ENCODE assay signal across 8 cellular contexts in the genomic region with DNA sequence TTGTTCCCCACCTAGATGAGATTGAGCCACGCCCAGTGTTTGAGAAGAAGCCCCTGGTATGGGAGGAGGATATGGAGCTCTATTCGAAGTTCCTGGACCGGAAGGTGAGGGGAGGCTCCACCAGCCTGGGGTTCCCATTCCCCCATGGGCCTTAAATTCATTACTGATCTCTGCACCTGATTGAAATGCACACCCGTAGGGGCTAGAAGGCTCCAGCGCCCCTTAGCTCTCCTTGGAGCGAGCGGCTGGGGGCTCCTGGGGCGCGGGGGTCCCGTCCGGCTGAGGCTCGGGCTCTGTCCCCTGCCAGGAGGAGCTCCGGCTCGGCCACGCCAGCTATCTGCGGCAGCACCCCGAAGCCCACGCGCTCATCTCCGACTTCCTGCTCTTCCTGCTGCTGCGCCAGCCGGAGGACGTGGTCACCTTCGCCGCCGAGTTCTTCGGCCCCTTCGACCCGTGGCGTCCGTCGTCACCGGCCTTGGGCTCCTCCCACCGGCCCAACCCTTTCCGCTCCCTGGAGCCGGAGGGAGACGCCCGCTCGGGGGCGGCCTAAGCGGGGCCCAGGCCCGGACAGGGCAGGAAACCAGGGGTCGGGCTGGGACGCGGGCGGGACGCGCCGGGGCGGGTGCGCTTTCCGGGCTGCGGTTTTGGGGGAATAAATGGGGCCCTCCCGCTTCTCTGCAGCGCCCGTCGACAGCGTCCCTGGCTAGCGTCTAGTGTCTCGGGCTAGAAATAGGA. TPM values are rescaled to one million over a fixed set of nuclear protein-coding genes. Genes with fewer than 3 reads are reported as not detected.
DNase-seq lines count a peak whose midpoint lies in the region; FAIRE-seq and TF ChIP-seq lines count a peak whose summit lies in the region.

No MANE protein-coding gene starts in this region.

- no TSS peak for BruUV-seq in endothelial cell of umbilical vein (replicated peaks; lab: Mats Ljungman, UMichigan)

- no peaks in the 10 kb centered on the region for H3K9me1 ChIP-seq in endothelial cell of umbilical vein (replicated peaks; ENCODE audit: control insufficient read depth, extremely low read depth, insufficient read depth, low read length)

- H3K79me2 ChIP-seq in endothelial cell of umbilical vein (ENCODE audit: control insufficient read depth, insufficient read depth, low read length), result no peaks in the 10 kb centered on the region

- no peak for TF ChIP-seq CTCF in endothelial cell of umbilical vein (IDR thresholded peaks at IDR 0.05; ENCODE audit: extremely low read depth in 1 of 2, insufficient read depth in 1 of 2, low read depth in 1 of 2, low read length in 2 of 2)

- H3K27ac ChIP-seq in endothelial cell of umbilical vein (ENCODE audit: insufficient read depth, low read depth, low read length) (no peak overlapping the region), mucosa of rectum (ENCODE audit: low read depth in 2 of 2, low read length in 2 of 2) (peak overlapping the region; percentile 88 to 89)

- H3K4me3 ChIP-seq in H7 (ENCODE audit: insufficient read depth, low read depth, low read length) (peak overlapping the region; percentile 79), endothelial cell of umbilical vein (replicated peaks in 1 of 3; ENCODE audit: insufficient read depth in 1 of 3, low read depth in 1 of 3, low read length in 3 of 3) (peak overlapping the region; percentile 14 to 41 (median 34)), mucosa of rectum (ENCODE audit: low read length in 2 of 2) (peak overlapping the region; percentile 67 to 80)

- CTCF ChIA-PET in endothelial cell of umbilical vein (lab: Charles Lee), result interaction anchor here (0.9 to 1.2 kb wide), 2 partner anchors 11 to 29 kb away, joined by 4 read pairs; a partner anchor contains a TSS

- dilution Hi-C loops in endothelial cell of umbilical vein (cut with MboI; ENCODE audit: extremely low pct_ligation_motif_present, low sequenced_read_pairs), result no loop called here

- no peak overlapping the region for H3K9ac ChIP-seq in endothelial cell of umbilical vein (replicated peaks; ENCODE audit: extremely low read depth, insufficient read depth, low read length)
- H3K9ac ChIP-seq in mucosa of rectum (ENCODE audit: low read depth in 1 of 2, low read length in 2 of 2), result peak overlapping the region; percentile 84 to 87

- H2AFZ ChIP-seq in endothelial cell of umbilical vein (ENCODE audit: low read depth, low read length), result peak overlapping the region; percentile 81

- peak overlapping the region; percentile 66 for H3K4me2 ChIP-seq in endothelial cell of umbilical vein (ENCODE audit: insufficient read depth, low read length)

- H3K27me3 ChIP-seq in H7 (ENCODE audit: control insufficient read depth, insufficient read depth, low read length), result peaks cover 4% of the 10 kb centered on the region
- H3K27me3 ChIP-seq in endothelial cell of umbilical vein (ENCODE audit: control insufficient read depth in 2 of 2, insufficient read depth in 2 of 2, low read length in 2 of 2), result no peaks in the 10 kb centered on the region
- no peaks in the 10 kb centered on the region for H3K27me3 ChIP-seq in mucosa of rectum (ENCODE audit: control insufficient read depth in 2 of 2, insufficient read depth in 2 of 2, low read length in 2 of 2)

- no peaks in the 10 kb centered on the region for H4K20me1 ChIP-seq in endothelial cell of umbilical vein (replicated peaks; ENCODE audit: control insufficient read depth, extremely low read depth, insufficient read depth, low read length)

- FAIRE-seq in endothelial cell of umbilical vein (lab: Jason Lieb, UNC), result peak; percentile 93

- no peaks in the 10 kb centered on the region for H3K9me3 ChIP-seq in endothelial cell of umbilical vein (replicated peaks; ENCODE audit: control insufficient read depth, insufficient read depth, low read length)
- H3K9me3 ChIP-seq in mucosa of rectum (ENCODE audit: control insufficient read depth in 2 of 2, low read length in 2 of 2), result peaks cover 0 to 2% of the 10 kb centered on the region in 2 donors

- DNase-seq in GF-D8 (lab: John Stamatoyannopoulos, UW) (peak; percentile 80), H7 (peak; percentile 97), NAMALWA (ENCODE audit: low spot score) (peak; percentile 62), endothelial cell of umbilical vein (ENCODE audit: low read depth, low spot score) (peak; percentile 53), cortex of kidney (lab: John Stamatoyannopoulos, UW) (no peak)
- peak; percentile 33 for DNase-seq in activated CD8-positive, alpha-beta memory T cell treated with anti-CD3 and anti-CD28 coated beads, Interleukin-2, amount 50 U/mL, for 1 hour (ENCODE audit: extremely low read depth)
- DNase-seq in stimulated activated CD8-positive, alpha-beta memory T cell treated with anti-CD3 and anti-CD28 coated beads, Interleukin-4, amount 100 ng/mL, for 48 hours, result peak; percentile 83

- intact Hi-C loops in endothelial cell of umbilical vein (cut with micrococcal nuclease), result loop anchor here (1.0 to 2.0 kb wide), 3 partner anchors 19 to 45 kb away; no protein-coding TSS in a partner anchor

- peak; percentile 71 for TF ChIP-seq POLR2A in endothelial cell of umbilical vein (IDR thresholded peaks at IDR 0.05; ENCODE audit: low read depth, low read length)

- no peaks in the 10 kb centered on the region for H3K4me1 ChIP-seq in endothelial cell of umbilical vein (ENCODE audit: control insufficient read depth, extremely low read depth, insufficient read depth, low read length)
- peaks cover 9 to 13% of the 10 kb centered on the region in 2 donors for H3K4me1 ChIP-seq in mucosa of rectum (ENCODE audit: control insufficient read depth in 2 of 2, insufficient read depth in 2 of 2, low read length in 2 of 2)

- POLR2A ChIA-PET in endothelial cell of umbilical vein (lab: Charles Lee), result no interaction called here

- H3K36me3 ChIP-seq in H7 (replicated peaks; ENCODE audit: control insufficient read depth, insufficient read depth, low read length) (no peaks in the 10 kb centered on the region), endothelial cell of umbilical vein (ENCODE audit: control insufficient read depth in 2 of 2, extremely low read depth in 1 of 2, insufficient read depth in 2 of 2, low read length in 2 of 2) (no peaks in the 10 kb centered on the region), mucosa of rectum (ENCODE audit: control insufficient read depth in 2 of 2, insufficient read depth in 2 of 2, low read length in 2 of 2) (no peaks in the 10 kb centered on the region)

TF ChIP-seq in endothelial cell of umbilical vein, 7 proteins besides CTCF, POLR2A, EP300 and RAD21:
- TF ChIP-seq POLR2AphosphoS5 (IDR thresholded peaks at IDR 0.05; ENCODE audit: insufficient read depth, low read depth, low read length), result peak; percentile 88
- TF ChIP-seq JUN (IDR thresholded peaks at IDR 0.05; ENCODE audit: borderline replicate concordance, insufficient read depth, insufficient read length, low read depth), result no peak

RNA-seq across cellular contexts. Expression of a gene that starts 10.9 kb away (rescaled TPM):
- total RNA-seq in H7 (2014; rRNA removed; shearing (Covaris generic)), result 0.76 TPM in 1 of 2 replicates, not detected in the other
- total RNA-seq in endothelial cell of umbilical vein, result not detected in 2 replicates
- not detected in 2 replicates for polyA plus RNA-seq in endothelial cell of umbilical vein
- not detected in 2 replicates for polyA plus RNA-seq in endothelial cell of umbilical vein (2011; cell fraction: cytosol; rRNA removed)
- polyA plus RNA-seq in endothelial cell of umbilical vein (2011; cell fraction: nucleus; rRNA removed), result not detected in 2 replicates
- polyA plus RNA-seq in endothelial cell of umbilical vein (2012), result not detected in 2 replicates
- not detected in 2 replicates for polyA minus RNA-seq in endothelial cell of umbilical vein
- polyA minus RNA-seq in endothelial cell of umbilical vein (2011; cell fraction: cytosol; rRNA and poly(A)+ RNA removed), result not detected
- polyA minus RNA-seq in endothelial cell of umbilical vein (2011; cell fraction: nucleus; rRNA and poly(A)+ RNA removed), result not detected in 2 replicates

RNA-seq across cellular contexts. Expression of a gene that starts 14.5 kb away (rescaled TPM):
- total RNA-seq in H7 (2014; rRNA removed; shearing (Covaris generic)), result not detected in 2 replicates
- total RNA-seq in endothelial cell of umbilical vein, result not detected in 2 replicates
- polyA plus RNA-seq in endothelial cell of umbilical vein, result 0.03 and 0.08 TPM in 2 replicates
- polyA plus RNA-seq in endothelial cell of umbilical vein (2011; cell fraction: cytosol; rRNA removed), result 0.01 and 0.07 TPM in 2 replicates
- 0.06 and 0.12 TPM in 2 replicates for polyA plus RNA-seq in endothelial cell of umbilical vein (2011; cell fraction: nucleus; rRNA removed)
- 0.08 TPM in 1 of 2 replicates, not detected in the other for polyA plus RNA-seq in endothelial cell of umbilical vein (2012)
- polyA minus RNA-seq in endothelial cell of umbilical vein, result not detected in 2 replicates
- not detected for polyA minus RNA-seq in endothelial cell of umbilical vein (2011; cell fraction: cytosol; rRNA and poly(A)+ RNA removed)
- polyA minus RNA-seq in endothelial cell of umbilical vein (2011; cell fraction: nucleus; rRNA and poly(A)+ RNA removed), result not detected in 2 replicates

RNA-seq across cellular contexts. Expression of a gene that starts 32.1 kb away (rescaled TPM):
- total RNA-seq in H7 (2014; rRNA removed; shearing (Covaris generic)), result 25.4 and 29.9 TPM in 2 replicates
- 78.7 and 86.1 TPM in 2 replicates for total RNA-seq in endothelial cell of umbilical vein
- polyA plus RNA-seq in endothelial cell of umbilical vein, result 112 and 127 TPM in 2 replicates
- polyA plus RNA-seq in endothelial cell of umbilical vein (2011; cell fraction: cytosol; rRNA removed), result 91.7 and 103 TPM in 2 replicates
- 77.8 and 79.2 TPM in 2 replicates for polyA plus RNA-seq in endothelial cell of umbilical vein (2011; cell fraction: nucleus; rRNA removed)
- polyA plus RNA-seq in endothelial cell of umbilical vein (2012), result 47.1 and 59.6 TPM in 2 replicates
- 86.2 and 101 TPM in 2 replicates for polyA minus RNA-seq in endothelial cell of umbilical vein
- 48.6 TPM for polyA minus RNA-seq in endothelial cell of umbilical vein (2011; cell fraction: cytosol; rRNA and poly(A)+ RNA removed)
- 28.2 and 37.0 TPM in 2 replicates for polyA minus RNA-seq in endothelial cell of umbilical vein (2011; cell fraction: nucleus; rRNA and poly(A)+ RNA removed)

RNA-seq across cellular contexts. Expression of a gene that starts 51.3 kb away (rescaled TPM):
- total RNA-seq in H7 (2014; rRNA removed; shearing (Covaris generic)), result 0.07 and 3.0 TPM in 2 replicates
- total RNA-seq in endothelial cell of umbilical vein, result not detected in 2 replicates
- not detected in 2 replicates for polyA plus RNA-seq in endothelial cell of umbilical vein
- not detected in 2 replicates for polyA plus RNA-seq in endothelial cell of umbilical vein (2011; cell fraction: cytosol; rRNA removed)
- polyA plus RNA-seq in endothelial cell of umbilical vein (2011; cell fraction: nucleus; rRNA removed), result not detected in 2 replicates
- polyA plus RNA-seq in endothelial cell of umbilical vein (2012), result 0.12 TPM in 1 of 2 replicates, not detected in the other
- polyA minus RNA-seq in endothelial cell of umbilical vein, result not detected in 2 replicates
- not detected for polyA minus RNA-seq in endothelial cell of umbilical vein (2011; cell fraction: cytosol; rRNA and poly(A)+ RNA removed)
- polyA minus RNA-seq in endothelial cell of umbilical vein (2011; cell fraction: nucleus; rRNA and poly(A)+ RNA removed), result not detected in 2 replicates
